In genomic region chr3:39383913-39384664, GRCh38 we compare ENCODE assay signal across 8 cellular contexts. TPM values are rescaled to one million over a fixed set of nuclear protein-coding genes. Genes with fewer than 3 reads are reported as not detected.
DNase-seq lines count a peak whose midpoint lies in the region; ATAC-seq and TF ChIP-seq lines count a peak whose summit lies in the region.

No MANE protein-coding gene starts in this region.

- H3K9me3 ChIP-seq in PC-3 (ENCODE audit: low read length), result no peaks in the 10 kb centered on the region

- intact Hi-C loops in PC-3 (cut with micrococcal nuclease), result loop anchor here (1.0 to 10.0 kb wide), 4 partner anchors 22 to 1249 kb away; partner anchors contain the start of genes ACAA1, MYD88 and RPSA
- intact Hi-C loops in left cardiac atrium (cut with DNase I), result no loop called here

- DNase-seq in GM10248 (ENCODE audit: extremely low spot score) (peak; percentile 98), PC-3 (peak; percentile 96), left cardiac atrium (peak; percentile 97), COR-L47 (lab: John Stamatoyannopoulos, UW) (no peak), NCI-H1048 (lab: John Stamatoyannopoulos, UW) (no peak)
- peak; percentile 97 for DNase-seq in activated naive CD8-positive, alpha-beta T cell treated with anti-CD3 and anti-CD28 coated beads, Interleukin-2, amount 10 ng/mL, durations not matched to agents 7 days and 5 days

- H3K79me2 ChIP-seq in PC-3 (ENCODE audit: low read length), result peaks cover 49% of the 10 kb centered on the region

- peak; percentile 74 for ATAC-seq in HG02571 (IDR thresholded peaks at IDR 0.05; ENCODE audit: unreplicated experiment)
- peak; percentile 83 for ATAC-seq in PC-3
- peak; percentile 77 for ATAC-seq in activated naive CD8-positive, alpha-beta T cell treated with anti-CD3 and anti-CD28 coated beads, Interleukin-2, amount 10 ng/mL, durations not matched to agents 7 days and 5 days (ENCODE audit: low read depth)
- ATAC-seq in left cardiac atrium, result peak; percentile 98

- TF ChIP-seq CTCF in GM10248 (IDR thresholded peaks at IDR 0.05; ENCODE audit: control extremely low read depth, extremely low read depth, low read depth, missing control alignments), result no peak
- TF ChIP-seq CTCF in PC-3 (conservative IDR thresholded peaks at IDR 0.05; ENCODE audit: low read depth, low read length), result no peak

- no peaks in the 10 kb centered on the region for H3F3A ChIP-seq in PC-3 (ENCODE audit: low read length, unreplicated experiment)

- POLR2A ChIA-PET in GM10248 (lab: Yijun Ruan, JAX) (interaction anchor here (0.9 to 1.3 kb wide), 4 partner anchors 11 to 89 kb away, joined by 4 to 6 read pairs (median 6); partner anchors contain the start of gene RPSA), PC-3 (lab: Charles Lee; ENCODE audit: unreplicated experiment) (interaction anchor here (0.6 kb wide), 1 partner anchor 158 kb away, joined by 3 read pairs; no protein-coding TSS in a partner anchor)
- POLR2A ChIA-PET in activated naive CD8-positive, alpha-beta T cell treated with anti-CD3 and anti-CD28 coated beads, Interleukin-2, amount 10 ng/mL, durations not matched to agents 7 days and 5 days (lab: Charles Lee), result interaction anchor here (0.6 to 2.1 kb wide), 6 partner anchors 11 to 280 kb away, joined by 3 to 42 read pairs (median 3); partner anchors contain the start of gene RPSA

- H3K36me3 ChIP-seq in PC-3 (ENCODE audit: low read depth, low read length) (0 out of 2 replicates have a peak, but pooled peaks cover under 1% of the 10 kb centered on the region), rectal smooth muscle tissue (ENCODE audit: control insufficient read depth, insufficient read depth, low read length) (no peaks in the 10 kb centered on the region)

- peak overlapping the region; percentile 98 for H3K4me3 Mint-ChIP-seq in activated naive CD8-positive, alpha-beta T cell treated with anti-CD3 and anti-CD28 coated beads, Interleukin-2, amount 10 ng/mL, durations not matched to agents 7 days and 5 days

- peaks cover 23% of the 10 kb centered on the region for H3K4me1 ChIP-seq in PC-3 (ENCODE audit: insufficient read depth, low read length)
- peaks cover 4% of the 10 kb centered on the region for H3K4me1 ChIP-seq in rectal smooth muscle tissue (ENCODE audit: control insufficient read depth, insufficient read depth, low read length)

- H3K36me3 Mint-ChIP-seq in activated naive CD8-positive, alpha-beta T cell treated with anti-CD3 and anti-CD28 coated beads, Interleukin-2, amount 10 ng/mL, durations not matched to agents 7 days and 5 days, result peaks cover 15% of the 10 kb centered on the region

- no peaks in the 10 kb centered on the region for H3K9me3 Mint-ChIP-seq in activated naive CD8-positive, alpha-beta T cell treated with anti-CD3 and anti-CD28 coated beads, Interleukin-2, amount 10 ng/mL, durations not matched to agents 7 days and 5 days

- peak overlapping the region; percentile 83 for H3K9ac ChIP-seq in PC-3 (ENCODE audit: low read length)
- H3K9ac ChIP-seq in rectal smooth muscle tissue (ENCODE audit: low read length), result peak overlapping the region; percentile 84

- peak overlapping the region; percentile 99 for H3K27ac Mint-ChIP-seq in activated naive CD8-positive, alpha-beta T cell treated with anti-CD3 and anti-CD28 coated beads, Interleukin-2, amount 10 ng/mL, durations not matched to agents 7 days and 5 days

- peak overlapping the region; percentile 66 for H3K27ac ChIP-seq in PC-3 (ENCODE audit: low read length)
- peak overlapping the region; percentile 92 for H3K27ac ChIP-seq in rectal smooth muscle tissue (ENCODE audit: low read depth, low read length)

- H3K27me3 Mint-ChIP-seq in activated naive CD8-positive, alpha-beta T cell treated with anti-CD3 and anti-CD28 coated beads, Interleukin-2, amount 10 ng/mL, durations not matched to agents 7 days and 5 days, result no peaks in the 10 kb centered on the region

- H3K27me3 ChIP-seq in PC-3 (ENCODE audit: low read length), result no peaks in the 10 kb centered on the region
- H3K27me3 ChIP-seq in rectal smooth muscle tissue (ENCODE audit: control insufficient read depth, insufficient read depth, low read length), result no peaks in the 10 kb centered on the region

- H3K4me3 ChIP-seq in PC-3 (ENCODE audit: low read length) (peak overlapping the region; percentile 73), rectal smooth muscle tissue (ENCODE audit: low read length) (peak overlapping the region; percentile 92)

- CTCF ChIA-PET in GM10248 (lab: Yijun Ruan, JAX) (interaction anchor here (0.8 to 1.6 kb wide), 4 partner anchors 11 to 96 kb away, joined by 3 to 6 read pairs (median 4); no protein-coding TSS in a partner anchor), PC-3 (lab: Charles Lee) (interaction anchor here (0.6 kb wide), 1 partner anchor 59 kb away, joined by 5 read pairs; no protein-coding TSS in a partner anchor)

- peak overlapping the region; percentile 96 for H3K4me2 ChIP-seq in PC-3 (ENCODE audit: low read length)

- H2AFZ ChIP-seq in PC-3 (ENCODE audit: low read length), result peak overlapping the region; percentile 82

- no TSS peak for BruUV-seq in PC-3 (replicated peaks; lab: Mats Ljungman, UMichigan)

- no peaks in the 10 kb centered on the region for H3K9me2 ChIP-seq in PC-3 (replicated peaks; ENCODE audit: low read length)

- peaks cover 45% of the 10 kb centered on the region for H3K4me1 Mint-ChIP-seq in activated naive CD8-positive, alpha-beta T cell treated with anti-CD3 and anti-CD28 coated beads, Interleukin-2, amount 10 ng/mL, durations not matched to agents 7 days and 5 days

- peaks cover 44% of the 10 kb centered on the region for H4K20me1 ChIP-seq in PC-3 (ENCODE audit: low read length)

RNA-seq across cellular contexts. Expression of gene SLC25A38, which starts 0.9 kb away (rescaled TPM):
- total RNA-seq in PC-3 (2014; rRNA removed) (29.7 and 32.0 TPM in 2 replicates), left cardiac atrium (10 to 100 TPM; 12.0 to 13.7 TPM)
- total RNA-seq in activated naive CD8-positive, alpha-beta T cell treated with anti-CD3 and anti-CD28 coated beads, Interleukin-2, amount 10 ng/mL, durations not matched to agents 7 days and 5 days, result 10 to 100 TPM; 46.0 to 46.1 TPM

RNA-seq across cellular contexts. Expression of gene RPSA, which starts 22.4 kb away (rescaled TPM):
- 2,286 and 2,722 TPM in 2 replicates for total RNA-seq in PC-3 (2014; rRNA removed)
- 1,000 to 10,000 TPM; 1,282 to 1,296 TPM for total RNA-seq in activated naive CD8-positive, alpha-beta T cell treated with anti-CD3 and anti-CD28 coated beads, Interleukin-2, amount 10 ng/mL, durations not matched to agents 7 days and 5 days
- total RNA-seq in left cardiac atrium, result 100 to 1,000 TPM; 535 to 579 TPM

RNA-seq across cellular contexts. Expression of gene CCR8, which starts 54.6 kb away (rescaled TPM):
- total RNA-seq in PC-3 (2014; rRNA removed) (not detected in 2 replicates), left cardiac atrium (not detected)
- 1 to 10 TPM; 1.1 to 1.2 TPM for total RNA-seq in activated naive CD8-positive, alpha-beta T cell treated with anti-CD3 and anti-CD28 coated beads, Interleukin-2, amount 10 ng/mL, durations not matched to agents 7 days and 5 days

Comparison
In these comparisons a context has a peak if more than half of its experiments do, and no peak if none do; other contexts are left out.
1. DNase-seq: peak in GM10248 (single experiment), PC-3 (single experiment), activated naive CD8-positive, alpha-beta T cell treated with anti-CD3 and anti-CD28 coated beads, Interleukin-2, amount 10 ng/mL, durations not matched to agents 7 days and 5 days (single experiment) and left cardiac atrium (single experiment); none in COR-L47 (single experiment) and NCI-H1048 (single experiment).
2. Peak in every context shown above with its lines, with median percentiles within 50 percentile points of each other: ATAC-seq.